In genomic region chr1:204074274-204075115, GRCh38 we compare ENCODE assay signal across 1 cellular context.
TF ChIP-seq lines count a peak whose summit lies in the region.

No MANE protein-coding gene starts in this region.

TF ChIP-seq in H1, 55 proteins besides CTCF, POLR2A, EP300 and RAD21 (continued from another document):
- TF ChIP-seq ATF2 (IDR thresholded peaks at IDR 0.05; ENCODE audit: low read length) (no peak), MAX (IDR thresholded peaks at IDR 0.05) (0 out of 2 replicates have a peak, but pooled peaks have one; percentile 3), TAF7 (optimal IDR thresholded peaks at IDR 0.05; ENCODE audit: borderline replicate concordance, low read depth, low read length) (peak; percentile 31), SIN3A (conservative IDR thresholded peaks at IDR 0.05 in 1 of 2, IDR thresholded peaks at IDR 0.05 in 1 of 2; ENCODE audit: low read depth in 1 of 2, low read length in 2 of 2) (0 out of 4 replicates have a peak, but pooled peaks of 1 of the 2 experiments have one; percentile 40), KDM5A (IDR thresholded peaks at IDR 0.05; ENCODE audit: low read length) (no peak)
TF ChIP-seq in H1: peak in this region for 3.
